Comparison of ENCODE assay signal across 9 cellular contexts in the genomic region with DNA sequence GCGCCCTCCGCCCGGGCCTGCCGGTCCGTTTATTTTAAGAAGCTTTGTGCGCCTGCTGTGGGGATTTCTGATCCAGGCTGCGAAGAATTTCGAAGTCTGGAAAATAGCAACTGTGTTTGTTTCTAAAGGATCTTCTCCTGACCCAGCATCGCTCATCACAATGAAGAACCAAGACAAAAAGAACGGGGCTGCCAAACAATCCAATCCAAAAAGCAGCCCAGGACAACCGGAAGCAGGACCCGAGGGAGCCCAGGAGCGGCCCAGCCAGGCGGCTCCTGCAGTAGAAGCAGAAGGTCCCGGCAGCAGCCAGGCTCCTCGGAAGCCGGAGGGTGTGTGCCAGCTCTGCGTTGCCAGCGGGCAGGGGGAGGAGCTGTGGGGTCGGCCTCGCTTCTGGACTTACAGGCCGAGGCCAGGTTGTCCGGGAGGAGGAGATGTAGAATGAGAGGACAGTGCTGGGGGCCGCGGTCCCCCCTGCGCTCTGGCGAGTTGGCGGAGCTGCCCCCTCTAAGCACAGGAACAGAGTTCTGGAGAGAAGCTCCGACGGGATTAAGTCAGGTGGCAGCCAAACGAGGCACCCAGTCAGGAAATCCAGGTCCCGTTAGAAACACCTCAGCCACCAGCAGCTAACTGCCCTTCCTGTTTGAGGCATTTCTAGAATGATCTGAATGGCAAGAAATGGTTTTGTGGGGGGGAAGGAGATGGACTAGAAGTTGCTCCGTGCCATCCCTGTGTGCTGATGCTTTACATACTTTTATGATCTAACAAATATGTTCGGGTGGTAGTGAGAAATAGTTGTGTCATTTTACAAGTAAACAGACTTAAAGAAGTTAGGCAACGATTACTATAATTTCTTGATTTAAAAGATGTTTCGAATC. TPM values are rescaled to one million over a fixed set of nuclear protein-coding genes. Genes with fewer than 3 reads are reported as not detected.
A peak's percentile ranks its signal among the peaks of the same experiment; 100 is the strongest.
DNase-seq lines count a peak whose midpoint lies in the region; ATAC-seq and TF ChIP-seq lines count a peak whose summit lies in the region.
"Had no signal": no experiment of that assay in that cellular context is flagged by ENCODE, and none has a peak within 500 bp of the region (broad histone marks: within the 10 kb centered on the region; RNA-seq: fewer than 3 reads in every experiment).

No MANE protein-coding gene starts in this region.

- peak overlapping the region; percentile 85 for H3K27ac ChIP-seq in CD4-positive, CD25-positive, alpha-beta regulatory T cell (ENCODE audit: insufficient read depth, low read length, poor library complexity, severe bottlenecking)
- peak overlapping the region; percentile 96 for H3K27ac ChIP-seq in GM23338 (ENCODE audit: low read depth)
- H3K27ac ChIP-seq in brain microvascular endothelial cell, result peak overlapping the region; percentile 84
- peak overlapping the region; percentile 62 to 98 (median 92) for H3K27ac ChIP-seq in skin epidermis

- no peaks in the 10 kb centered on the region for H3K9me2 ChIP-seq in GM23338 (ENCODE audit: insufficient read depth)

- H3K9me3 Mint-ChIP-seq in CD4-positive, CD25-positive, alpha-beta regulatory T cell, result peaks cover 0 to 1% (median 0%) of the 10 kb centered on the region in 7 donors
- no peaks in the 10 kb centered on the region for H3K9me3 Mint-ChIP-seq in GM23338

- in situ Hi-C loops in SK-MEL-5 (cut with HindIII; ENCODE audit: low pct_unique_long_range_greater_than_20kb, low sequenced_read_pairs) (no loop called here), brain microvascular endothelial cell (cut with HindIII; ENCODE audit: low pct_ligation_motif_present, low sequenced_read_pairs) (no loop called here)

- TF ChIP-seq CTCF in GM23338 (conservative IDR thresholded peaks at IDR 0.05; ENCODE audit: low read depth in 2 of 2) (no peak), brain microvascular endothelial cell (IDR thresholded peaks at IDR 0.05; ENCODE audit: low read depth, low read length, missing control alignments) (no peak)

- H3K36me3 ChIP-seq in CD4-positive, CD25-positive, alpha-beta regulatory T cell (ENCODE audit: control insufficient read depth, insufficient read depth, low read length), result peaks cover 21% of the 10 kb centered on the region
- peaks cover 23% of the 10 kb centered on the region for H3K36me3 ChIP-seq in GM23338 (ENCODE audit: insufficient read depth)
- peaks cover 19% of the 10 kb centered on the region for H3K36me3 ChIP-seq in brain microvascular endothelial cell (replicated peaks)

- peak overlapping the region; percentile 97 for H3K4me2 ChIP-seq in GM23338

- H3K9me3 ChIP-seq in CD4-positive, CD25-positive, alpha-beta regulatory T cell (ENCODE audit: control insufficient read depth in 2 of 2, low read length in 2 of 2), result no peaks in the 10 kb centered on the region
- no peaks in the 10 kb centered on the region for H3K9me3 ChIP-seq in iPS-18c (ENCODE audit: control insufficient read depth, insufficient read depth, low read length)

- peaks cover 29% of the 10 kb centered on the region for H3F3A ChIP-seq in GM23338 (replicated peaks; ENCODE audit: low read depth)

- peak overlapping the region; percentile 85 to 100 (median 92) for H3K4me3 Mint-ChIP-seq in CD4-positive, CD25-positive, alpha-beta regulatory T cell
- peak overlapping the region; percentile 95 for H3K4me3 Mint-ChIP-seq in GM23338

- peaks cover 47% of the 10 kb centered on the region for H3K79me2 ChIP-seq in GM23338 (replicated peaks; ENCODE audit: insufficient read depth)

- H3K36me3 Mint-ChIP-seq in CD4-positive, CD25-positive, alpha-beta regulatory T cell, result peaks cover 22% of the 10 kb centered on the region
- H3K36me3 Mint-ChIP-seq in GM23338 (ENCODE audit: low read depth), result peaks cover 50% of the 10 kb centered on the region

- no peaks in the 10 kb centered on the region for H3K27me3 Mint-ChIP-seq in CD4-positive, CD25-positive, alpha-beta regulatory T cell
- peaks cover 14% of the 10 kb centered on the region for H3K27me3 Mint-ChIP-seq in GM23338 (ENCODE audit: insufficient read depth, low read depth, poor library complexity)

- H2AFZ ChIP-seq in GM23338, result peak overlapping the region; percentile 81; the same call in 1 of the 2 replicates

- peak overlapping the region; percentile 74 to 91 (median 90) for H3K27ac Mint-ChIP-seq in CD4-positive, CD25-positive, alpha-beta regulatory T cell
- H3K27ac Mint-ChIP-seq in GM23338, result peak overlapping the region; percentile 95

- H3K27me3 ChIP-seq in CD4-positive, CD25-positive, alpha-beta regulatory T cell (ENCODE audit: control insufficient read depth, insufficient read depth, low read length), result no peaks in the 10 kb centered on the region
- H3K27me3 ChIP-seq in GM23338 (ENCODE audit: insufficient read depth) (no peaks in the 10 kb centered on the region), brain microvascular endothelial cell (replicated peaks) (no peaks in the 10 kb centered on the region)

- H3K4me3 ChIP-seq in CD4-positive, CD25-positive, alpha-beta regulatory T cell (ENCODE audit: low read depth, low read length), result peak overlapping the region; percentile 82
- H3K4me3 ChIP-seq in GM23338, result peak overlapping the region; percentile 93
- H3K4me3 ChIP-seq in brain microvascular endothelial cell (ENCODE audit: low read depth, low read length), result peak overlapping the region; percentile 73
- peak overlapping the region; percentile 68 for H3K4me3 ChIP-seq in iPS-18c (ENCODE audit: insufficient read depth, low read depth, low read length)
- peak overlapping the region; percentile 49 to 64 (median 57) for H3K4me3 ChIP-seq in skin epidermis

- H3K4me1 Mint-ChIP-seq in CD4-positive, CD25-positive, alpha-beta regulatory T cell, result peaks cover 10 to 58% (median 37%) of the 10 kb centered on the region in 4 donors
- H3K4me1 Mint-ChIP-seq in GM23338, result peaks cover 38% of the 10 kb centered on the region

- ATAC-seq in CD4-positive, CD25-positive, alpha-beta regulatory T cell (ENCODE audit: low read depth in 2 of 2), result no peak
- ATAC-seq in GM23338, result peak; percentile 55
- no peak for ATAC-seq in GM21619 (IDR thresholded peaks at IDR 0.05; ENCODE audit: unreplicated experiment)

- H4K20me1 ChIP-seq in GM23338 (replicated peaks; ENCODE audit: insufficient read depth), result peaks cover 28% of the 10 kb centered on the region

- H3K4me1 ChIP-seq in CD4-positive, CD25-positive, alpha-beta regulatory T cell (ENCODE audit: control insufficient read depth, insufficient read depth, low read length, poor library complexity, severe bottlenecking), result peaks cover 48% of the 10 kb centered on the region
- H3K4me1 ChIP-seq in GM23338 (ENCODE audit: insufficient read depth), result peaks cover 30% of the 10 kb centered on the region

- peak; percentile 11 to 50 (median 20) for DNase-seq in CD4-positive, CD25-positive, alpha-beta regulatory T cell
- DNase-seq in GM23338 (ENCODE audit: low spot score) (peak; percentile 70), SK-MEL-5 (ENCODE audit: low read depth, low spot score) (peak; percentile 28), brain microvascular endothelial cell (peak; percentile 29), SKM-1 treated with dmso at 0.1 percent for 144 hours (lab: John Stamatoyannopoulos, UW; ENCODE audit: unreplicated experiment) (no peak)

RNA-seq across cellular contexts. Expression of gene TXLNA, which starts 0.9 kb away (rescaled TPM):
- total RNA-seq in CD4-positive, CD25-positive, alpha-beta regulatory T cell, result 30.9 TPM
- 10 to 100 TPM; 22.4 to 30.0 (median 24.0) TPM for polyA plus RNA-seq in CD4-positive, CD25-positive, alpha-beta regulatory T cell
- total RNA-seq in GM23338 (2014; rRNA removed; shearing (Covaris generic)), result 45.2 and 52.1 TPM in 2 replicates
- 13.2 and 15.2 TPM in 2 replicates for polyA plus RNA-seq in GM23338 (2016; fragmentation: Nextera tagmentation; extraction: Ambion mirVana)
- 65.6 and 65.8 TPM in 2 replicates for total RNA-seq in SK-MEL-5 (2014; rRNA removed; shearing (Covaris generic))
- polyA plus RNA-seq in SK-MEL-5 (2015; cell fraction: cytosol; rRNA removed), result 68.1 and 88.0 TPM in 2 replicates
- polyA plus RNA-seq in SK-MEL-5 (2015; cell fraction: nucleus; rRNA removed), result 96.1 and 96.4 TPM in 2 replicates

RNA-seq across cellular contexts. Expression of gene CCDC28B, which starts 20.0 kb away (rescaled TPM):
- total RNA-seq in CD4-positive, CD25-positive, alpha-beta regulatory T cell, result 10.3 TPM
- 10 to 100 TPM; 12.0 to 15.5 (median 14.1) TPM for polyA plus RNA-seq in CD4-positive, CD25-positive, alpha-beta regulatory T cell
- 8.6 and 8.7 TPM in 2 replicates for total RNA-seq in GM23338 (2014; rRNA removed; shearing (Covaris generic))
- polyA plus RNA-seq in GM23338 (2016; fragmentation: Nextera tagmentation; extraction: Ambion mirVana), result 35.2 and 39.7 TPM in 2 replicates
- 8.6 and 12.2 TPM in 2 replicates for total RNA-seq in SK-MEL-5 (2014; rRNA removed; shearing (Covaris generic))
- polyA plus RNA-seq in SK-MEL-5 (2015; cell fraction: cytosol; rRNA removed), result 6.0 and 6.5 TPM in 2 replicates
- polyA plus RNA-seq in SK-MEL-5 (2015; cell fraction: nucleus; rRNA removed), result 1.7 and 8.2 TPM in 2 replicates

RNA-seq across cellular contexts. Expression of gene IQCC, which starts 25.0 kb away (rescaled TPM):
- total RNA-seq in CD4-positive, CD25-positive, alpha-beta regulatory T cell, result 2.7 TPM
- 1 to 10 TPM in 3 of 4 donors, under 1 TPM in 1; 0.68 to 1.8 (median 1.5) TPM for polyA plus RNA-seq in CD4-positive, CD25-positive, alpha-beta regulatory T cell
- 3.5 and 3.8 TPM in 2 replicates for total RNA-seq in GM23338 (2014; rRNA removed; shearing (Covaris generic))
- polyA plus RNA-seq in GM23338 (2016; fragmentation: Nextera tagmentation; extraction: Ambion mirVana), result 1.7 and 2.5 TPM in 2 replicates
- total RNA-seq in SK-MEL-5 (2014; rRNA removed; shearing (Covaris generic)), result 2.5 and 3.1 TPM in 2 replicates
- polyA plus RNA-seq in SK-MEL-5 (2015; cell fraction: cytosol; rRNA removed), result 3.6 and 3.9 TPM in 2 replicates
- polyA plus RNA-seq in SK-MEL-5 (2015; cell fraction: nucleus; rRNA removed), result 5.1 and 5.6 TPM in 2 replicates

RNA-seq across cellular contexts. Expression of gene DCDC2B, which starts 28.5 kb away (rescaled TPM):
- not detected for total RNA-seq in CD4-positive, CD25-positive, alpha-beta regulatory T cell
- under 1 TPM in 1 of 4 donors, not detected in 3; 0.09 TPM for polyA plus RNA-seq in CD4-positive, CD25-positive, alpha-beta regulatory T cell
- total RNA-seq in GM23338 (2014; rRNA removed; shearing (Covaris generic)), result not detected in 2 replicates
- 0.21 and 0.42 TPM in 2 replicates for polyA plus RNA-seq in GM23338 (2016; fragmentation: Nextera tagmentation; extraction: Ambion mirVana)
- total RNA-seq in SK-MEL-5 (2014; rRNA removed; shearing (Covaris generic)), result not detected in 2 replicates
- polyA plus RNA-seq in SK-MEL-5 (2015; cell fraction: cytosol; rRNA removed), result not detected in 2 replicates
- not detected in 2 replicates for polyA plus RNA-seq in SK-MEL-5 (2015; cell fraction: nucleus; rRNA removed)
- total RNA-seq: NCI-H460 had no signal

RNA-seq across cellular contexts. Expression of gene TMEM234, which starts 41.7 kb away (rescaled TPM):
- 14.2 TPM for total RNA-seq in CD4-positive, CD25-positive, alpha-beta regulatory T cell
- 1 to 10 TPM; 4.6 to 6.2 (median 5.5) TPM for polyA plus RNA-seq in CD4-positive, CD25-positive, alpha-beta regulatory T cell
- 4.7 and 7.7 TPM in 2 replicates for total RNA-seq in GM23338 (2014; rRNA removed; shearing (Covaris generic))
- polyA plus RNA-seq in GM23338 (2016; fragmentation: Nextera tagmentation; extraction: Ambion mirVana), result 8.1 and 8.2 TPM in 2 replicates
- 9.6 and 12.5 TPM in 2 replicates for total RNA-seq in SK-MEL-5 (2014; rRNA removed; shearing (Covaris generic))
- polyA plus RNA-seq in SK-MEL-5 (2015; cell fraction: cytosol; rRNA removed), result 7.6 and 8.8 TPM in 2 replicates
- 49.5 and 50.4 TPM in 2 replicates for polyA plus RNA-seq in SK-MEL-5 (2015; cell fraction: nucleus; rRNA removed)
